In genomic region chr2:142165790-142166189, GRCh38 we compare ENCODE assay signal across 8 cellular contexts. TPM values are rescaled to one million over a fixed set of nuclear protein-coding genes. Genes with fewer than 3 reads are reported as not detected.
DNase-seq lines count a peak whose midpoint lies in the region; ATAC-seq and TF ChIP-seq lines count a peak whose summit lies in the region.

No MANE protein-coding gene starts in this region.

- no peak overlapping the region for H3K27ac ChIP-seq in right cardiac atrium (ENCODE audit: low read length)

- H3K4me3 ChIP-seq in right cardiac atrium (ENCODE audit: low read length) = no peak overlapping the region
- no peak overlapping the region for H3K4me3 ChIP-seq in retinal pigment epithelial cell (ENCODE audit: low read length)

- no peaks in the 10 kb centered on the region for H3K27me3 ChIP-seq in right cardiac atrium (ENCODE audit: control insufficient read depth, insufficient read depth)

- TF ChIP-seq CTCF in chondrocyte (IDR thresholded peaks at IDR 0.05) (peak; percentile 83), retinal pigment epithelial cell (conservative IDR thresholded peaks at IDR 0.05; ENCODE audit: low read depth, low read length) (peak; percentile 67)

- H3K4me3 Mint-ChIP-seq in chondrocyte (ENCODE audit: unreplicated experiment) (no peak overlapping the region), T-helper 17 cell (no peak overlapping the region)

- H3K27me3 Mint-ChIP-seq in chondrocyte (ENCODE audit: low read depth) = no peaks in the 10 kb centered on the region
- no peaks in the 10 kb centered on the region for H3K27me3 Mint-ChIP-seq in T-helper 17 cell

- peaks cover 4% of the 10 kb centered on the region for H3K9me3 Mint-ChIP-seq in chondrocyte (ENCODE audit: low read depth)

- no peaks in the 10 kb centered on the region for H3K36me3 Mint-ChIP-seq in chondrocyte (ENCODE audit: low read depth)
- H3K36me3 Mint-ChIP-seq in T-helper 17 cell (ENCODE audit: low read depth) = no peaks in the 10 kb centered on the region

- intact Hi-C loops in right cardiac atrium (cut with DNase I) (loop anchor here in 1 of 4 donors (10.0 kb wide), 1 partner anchor 419 kb away; no protein-coding TSS in a partner anchor), left ventricle myocardium superior (cut with micrococcal nuclease) (no loop called here)

- no peak for DNase-seq in right cardiac atrium
- DNase-seq in left ventricle myocardium superior = no peak
- DNase-seq in NCI-H446 (lab: John Stamatoyannopoulos, UW) = peak; percentile 23 to 83
- no peak for DNase-seq in chondrocyte (ENCODE audit: low spot score)
- DNase-seq in retinal pigment epithelial cell (ENCODE audit: low read depth) = no peak
- no peak for DNase-seq in DMS79 (lab: John Stamatoyannopoulos, UW)
- DNase-seq in T-helper 17 cell = no peak

- H3K27ac Mint-ChIP-seq in chondrocyte (ENCODE audit: unreplicated experiment) = no peak overlapping the region
- no peak overlapping the region for H3K27ac Mint-ChIP-seq in T-helper 17 cell

- WGBS in right cardiac atrium = 13% methylated on average over 3 of the region's 3 CpGs

- ATAC-seq in right cardiac atrium = peak; percentile 65 to 66
- ATAC-seq in left ventricle myocardium superior = no peak
- peak; percentile 78 for ATAC-seq in HG02943 (IDR thresholded peaks at IDR 0.05; ENCODE audit: low read depth, unreplicated experiment)
- no peak for ATAC-seq in T-helper 17 cell

- H3K9me3 ChIP-seq in right cardiac atrium (ENCODE audit: control insufficient read depth, low read length) (no peaks in the 10 kb centered on the region), T-helper 17 cell (ENCODE audit: control insufficient read depth, low read length, poor library complexity, severe bottlenecking) (no peaks in the 10 kb centered on the region)

- peaks cover 3% of the 10 kb centered on the region for H3K4me1 Mint-ChIP-seq in chondrocyte (ENCODE audit: low read depth)
- H3K4me1 Mint-ChIP-seq in T-helper 17 cell = no peaks in the 10 kb centered on the region

- H3K4me1 ChIP-seq in right cardiac atrium (ENCODE audit: control insufficient read depth, insufficient read depth, low read length) = peaks cover 2% of the 10 kb centered on the region

RNA-seq across cellular contexts. Expression of gene LRP1B, which starts 35.0 kb away (rescaled TPM):
- total RNA-seq in right cardiac atrium (1 to 10 TPM in 1 of 4 donors, under 1 TPM in 3; 0.21 to 1.8 (median 0.61) TPM), left ventricle myocardium superior (0.02 TPM), chondrocyte (0.03 to 0.65 TPM (median 0.25 TPM) in 3 replicates), T-helper 17 cell (under 1 TPM in 1 of 2 donors, not detected in 1; 0.02 TPM)
- polyA plus RNA-seq in right cardiac atrium = 0.23 TPM

Comparison
In these comparisons a context has a peak if more than half of its experiments do, and no peak if none do; other contexts are left out.
1. ATAC-seq: peak in right cardiac atrium (2 of 2) and HG02943 (single experiment); none in left ventricle myocardium superior (single experiment) and T-helper 17 cell (single experiment).
2. DNase-seq: peak in NCI-H446 (2 of 2); none in right cardiac atrium (0 of 3), left ventricle myocardium superior (single experiment), chondrocyte (single experiment), retinal pigment epithelial cell (single experiment), DMS79 (single experiment) and T-helper 17 cell (0 of 3).